In genomic region chr2:45833968-45834344, GRCh38 we compare ENCODE assay signal across 11 cellular contexts.
A peak's percentile ranks its signal among the peaks of the same experiment; 100 is the strongest.
DNase-seq lines count a peak whose midpoint lies in the region; ATAC-seq and TF ChIP-seq lines count a peak whose summit lies in the region.
"Had no signal": no experiment of that assay in that cellular context is flagged by ENCODE, and none has a peak within 500 bp of the region (broad histone marks: within the 10 kb centered on the region; RNA-seq: fewer than 3 reads in every experiment).

No MANE protein-coding gene starts in this region.

- H3K36me3 ChIP-seq in lower lobe of right lung (no peaks in the 10 kb centered on the region), gastrocnemius medialis (no peaks in the 10 kb centered on the region)

- H3K27me3 ChIP-seq in HL-60 (ENCODE audit: insufficient read depth, poor library complexity, severe bottlenecking), result no peaks in the 10 kb centered on the region
- H3K27me3 ChIP-seq in lower lobe of right lung (ENCODE audit: low read depth), result no peaks in the 10 kb centered on the region
- no peaks in the 10 kb centered on the region for H3K27me3 ChIP-seq in gastrocnemius medialis

- peak; percentile 35 to 74 for DNase-seq in HL-60 (ENCODE audit: low read depth in 1 of 2, low spot score in 1 of 2)
- DNase-seq in lower lobe of right lung, result no peak
- no peak for DNase-seq in gastrocnemius medialis
- no peak for DNase-seq in activated T-cell treated with anti-CD3 and anti-CD28 coated beads for 4 hours
- no peak for DNase-seq in DMS53 (lab: John Stamatoyannopoulos, UW)
- no peak for DNase-seq in left lobe of liver (ENCODE audit: low spot score)
- DNase-seq: activated CD4-positive, alpha-beta T cell treated with anti-CD3 and anti-CD28 coated beads for 1 hour; NCI-H1092; stimulated activated naive CD4-positive, alpha-beta T cell had no signal

- intact Hi-C loops in lower lobe of right lung (cut with DNase I), result no loop called here
- intact Hi-C loops in gastrocnemius medialis (cut with DNase I; ENCODE audit: low total_unique reads), result no loop called here

- TF ChIP-seq CTCF in HL-60 (IDR thresholded peaks at IDR 0.05; ENCODE audit: insufficient read depth, low read length), result no peak
- TF ChIP-seq CTCF in lower lobe of right lung (IDR thresholded peaks at IDR 0.05), result no peak
- no peak for TF ChIP-seq CTCF in gastrocnemius medialis (IDR thresholded peaks at IDR 0.05 in 4 of 5, conservative IDR thresholded peaks at IDR 0.05 in 1 of 5)

- TF ChIP-seq POLR2A in gastrocnemius medialis (IDR thresholded peaks at IDR 0.05), result no peak

- peak; percentile 89 for ATAC-seq in GM18867 (IDR thresholded peaks at IDR 0.05; ENCODE audit: unreplicated experiment)
- peak; percentile 77 for ATAC-seq in HG02571 (IDR thresholded peaks at IDR 0.05; ENCODE audit: unreplicated experiment)
- peak; percentile 45 to 62 for ATAC-seq in lower lobe of right lung
- no peak for ATAC-seq in gastrocnemius medialis
- no peak for ATAC-seq in left lobe of liver

- H3K9me3 ChIP-seq in lower lobe of right lung (peaks cover 11% of the 10 kb centered on the region), gastrocnemius medialis (no peaks in the 10 kb centered on the region)

- in situ Hi-C loops in gastrocnemius medialis (cut with MboI; ENCODE audit: low sequenced_read_pairs in 4 of 4), result no loop called here

- H3K4me3 ChIP-seq in HL-60 (replicated peaks; ENCODE audit: insufficient read depth, low read length) (no peak overlapping the region), lower lobe of right lung (no peak overlapping the region), gastrocnemius medialis (no peak overlapping the region)

- H3K4me1 ChIP-seq in lower lobe of right lung (peaks cover 23% of the 10 kb centered on the region), gastrocnemius medialis (peaks cover 0 to under 1% of the 10 kb centered on the region in 2 donors)

- no peak overlapping the region for H3K27ac ChIP-seq in HL-60 (replicated peaks)
- H3K27ac ChIP-seq in lower lobe of right lung, result no peak overlapping the region
- no peak overlapping the region for H3K27ac ChIP-seq in gastrocnemius medialis

Comparison
In these comparisons a context has a peak if more than half of its experiments do, and no peak if none do; other contexts are left out.
1. ATAC-seq: peak in GM18867 (single experiment), HG02571 (single experiment) and lower lobe of right lung (2 of 2); none in gastrocnemius medialis (0 of 2) and left lobe of liver (single experiment).
2. DNase-seq: peak in HL-60 (2 of 2); none in lower lobe of right lung (single experiment), gastrocnemius medialis (0 of 2), activated T-cell treated with anti-CD3 and anti-CD28 coated beads for 4 hours (single experiment), DMS53 (single experiment) and left lobe of liver (single experiment).